ENCODE assay signal across 1 cellular context in genomic region chr12:12172106-12172511, GRCh38.
TF ChIP-seq lines count a peak whose summit lies in the region.

No MANE protein-coding gene starts in this region.

TF ChIP-seq in HEK293, 187 proteins besides CTCF, POLR2A, EP300 and RAD21 (continued from another document):
- TF ChIP-seq ZNF544 (tag by site-specific recombination; IDR thresholded peaks at IDR 0.05) (no peak), ZNF169 (tag by site-specific recombination; IDR thresholded peaks at IDR 0.05) (no peak), RBAK (tag by site-specific recombination; IDR thresholded peaks at IDR 0.05) (no peak), ZEB2 (tag by site-specific recombination; IDR thresholded peaks at IDR 0.05) (0 out of 2 replicates have a peak, but pooled peaks have one; percentile 25), KLF10 (tag by site-specific recombination; IDR thresholded peaks at IDR 0.05) (no peak)
